ENCODE assay signal across 9 cellular contexts in the genomic region with DNA sequence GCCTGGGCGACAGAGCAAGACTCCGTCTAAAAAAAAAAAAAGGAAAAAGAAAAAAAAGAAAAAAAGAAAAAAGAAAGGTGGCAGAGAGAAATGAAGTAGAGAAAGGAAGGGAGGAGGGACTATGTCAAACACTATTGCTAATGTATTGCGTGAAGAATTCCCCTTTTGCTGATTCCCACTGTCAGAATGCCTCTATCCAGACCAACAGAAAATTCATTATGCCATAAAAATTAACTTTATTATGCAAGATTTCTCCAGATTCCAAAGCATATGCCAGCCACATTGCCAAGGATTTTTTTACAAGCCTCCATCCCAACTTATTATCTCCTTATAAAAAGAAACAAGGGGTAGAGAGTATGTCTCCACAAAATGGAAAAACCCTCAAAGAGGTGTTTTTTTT.
"Had no signal": no experiment of that assay in that cellular context is flagged by ENCODE, and none has a peak within 500 bp of the region (broad histone marks: within the 10 kb centered on the region; RNA-seq: fewer than 3 reads in every experiment).

No MANE protein-coding gene starts in this region.

- H3K4me3 Mint-ChIP-seq: IgD-negative memory B cell had no signal

- H3K36me3 Mint-ChIP-seq: IgD-negative memory B cell had no signal

- H3K4me2 ChIP-seq: KMS-11 had no signal

- H3K27ac ChIP-seq: HL-60, KMS-11 had no signal

- ATAC-seq: HepG2, K562 had no signal

- H3K27me3 Mint-ChIP-seq: IgD-negative memory B cell had no signal

- H3K4me3 ChIP-seq: K562 had no signal

- H3K4me1 Mint-ChIP-seq: IgD-negative memory B cell had no signal

- H3K9ac ChIP-seq: KMS-11 had no signal

- DNase-seq: IMR-90, Karpas-422, KBM-7, KG1 had no signal

- H3K27ac Mint-ChIP-seq: IgD-negative memory B cell had no signal
